Comparison of ENCODE assay signal across 8 cellular contexts in genomic region chr1:109762821-109763645, GRCh38. TPM values are rescaled to one million over a fixed set of nuclear protein-coding genes. Genes with fewer than 3 reads are reported as not detected.
DNase-seq lines count a peak whose midpoint lies in the region; ATAC-seq and TF ChIP-seq lines count a peak whose summit lies in the region.

No MANE protein-coding gene starts in this region.

- peak overlapping the region; percentile 94 for H2BK120ac ChIP-seq in mesenchymal stem cell (ENCODE audit: low read depth, low read length)

- H3K27ac Mint-ChIP-seq in activated CD8-positive, alpha-beta T cell treated with anti-CD3 and anti-CD28 coated beads for 36 hours: no peak overlapping the region

- POLR2A ChIA-PET in activated CD8-positive, alpha-beta T cell treated with anti-CD3 and anti-CD28 coated beads for 36 hours (lab: Charles Lee): no interaction called here

- H3K79me2 ChIP-seq in ACC112 (ENCODE audit: control insufficient read depth, insufficient read depth, low read length, unreplicated experiment): no peaks in the 10 kb centered on the region

- H3K4ac ChIP-seq in mesenchymal stem cell (ENCODE audit: low read depth in 1 of 2, low read length in 2 of 2): peak overlapping the region; percentile 92 to 95

- H2BK15ac ChIP-seq in mesenchymal stem cell (ENCODE audit: low read depth, poor library complexity, severe bottlenecking): no peak overlapping the region

- H3K27me3 Mint-ChIP-seq in activated CD8-positive, alpha-beta T cell treated with anti-CD3 and anti-CD28 coated beads for 36 hours: no peaks in the 10 kb centered on the region

- TF ChIP-seq CTCF in astrocyte of the spinal cord (IDR thresholded peaks at IDR 0.05; ENCODE audit: low read depth, low read length): no peak
- no peak for TF ChIP-seq CTCF in activated CD8-positive, alpha-beta T cell treated with anti-CD3 and anti-CD28 coated beads for 36 hours (IDR thresholded peaks at IDR 0.05)

- H3K36me3 ChIP-seq in ACC112 (ENCODE audit: insufficient read depth, low read length) (no peaks in the 10 kb centered on the region), mesenchymal stem cell (ENCODE audit: control insufficient read depth in 1 of 2, insufficient read depth in 2 of 2, low read depth in 1 of 2, low read length in 2 of 2) (no peaks in the 10 kb centered on the region)

- no peaks in the 10 kb centered on the region for H3K36me3 Mint-ChIP-seq in activated CD8-positive, alpha-beta T cell treated with anti-CD3 and anti-CD28 coated beads for 36 hours (ENCODE audit: low read depth)

- in situ Hi-C loops in astrocyte of the spinal cord (cut with HindIII; ENCODE audit: low sequenced_read_pairs): no loop called here

- no peak overlapping the region for H2AFZ ChIP-seq in ACC112 (ENCODE audit: low read length, unreplicated experiment)
- peak overlapping the region; percentile 42 for H2AFZ ChIP-seq in mesenchymal stem cell (ENCODE audit: low read depth, low read length)

- H3K27me3 ChIP-seq in ACC112 (ENCODE audit: insufficient read depth, low read length) (no peaks in the 10 kb centered on the region), mesenchymal stem cell (ENCODE audit: control insufficient read depth in 1 of 2, insufficient read depth in 1 of 2, low read length in 2 of 2) (peaks cover 7 to 13% of the 10 kb centered on the region in 2 experiments)

- no peak overlapping the region for H3K23ac ChIP-seq in mesenchymal stem cell (ENCODE audit: low read length in 2 of 2)

- H4K8ac ChIP-seq in mesenchymal stem cell (ENCODE audit: low read length): peak overlapping the region; percentile 91

- H3K9ac ChIP-seq in mesenchymal stem cell (ENCODE audit: low read length): no peak overlapping the region

- no peaks in the 10 kb centered on the region for H3K79me1 ChIP-seq in mesenchymal stem cell (replicated peaks; ENCODE audit: low read length, poor library complexity, severe bottlenecking)

- WGBS in mesenchymal stem cell: 71% methylated on average over 10 of the region's 11 CpGs

- H3K27ac ChIP-seq in ACC112 (ENCODE audit: low read depth, low read length): peak overlapping the region; percentile 30; the same call in 1 of the 2 replicates
- no peak overlapping the region for H3K27ac ChIP-seq in mesenchymal stem cell (ENCODE audit: low read length, poor library complexity, severe bottlenecking)

- H3K4me1 Mint-ChIP-seq in activated CD8-positive, alpha-beta T cell treated with anti-CD3 and anti-CD28 coated beads for 36 hours (ENCODE audit: low read depth): no peaks in the 10 kb centered on the region

- peak overlapping the region; percentile 90 for H4K91ac ChIP-seq in mesenchymal stem cell (ENCODE audit: low read length)

- DNase-seq in LoVo (ENCODE audit: low spot score) (peak; percentile 69), astrocyte of the spinal cord (ENCODE audit: low read depth, low spot score) (peak; percentile 49), mesenchymal stem cell (peak; percentile 95), NCI-H146 (lab: John Stamatoyannopoulos, UW) (no peak)
- no peak for DNase-seq in activated CD8-positive, alpha-beta T cell treated with anti-CD3 and anti-CD28 coated beads for 36 hours

- H3K9me3 Mint-ChIP-seq in activated CD8-positive, alpha-beta T cell treated with anti-CD3 and anti-CD28 coated beads for 36 hours: no peaks in the 10 kb centered on the region

- H3K4me1 ChIP-seq in ACC112 (ENCODE audit: control insufficient read depth, insufficient read depth, low read length, unreplicated experiment) (peaks cover 5% of the 10 kb centered on the region), mesenchymal stem cell (ENCODE audit: control insufficient read depth, insufficient read depth, low read depth, low read length) (no peaks in the 10 kb centered on the region)

- CTCF ChIA-PET in activated CD8-positive, alpha-beta T cell treated with anti-CD3 and anti-CD28 coated beads for 36 hours (lab: Charles Lee): interaction anchor here (1.7 kb wide), 1 partner anchor 14 kb away, joined by 6 read pairs; no protein-coding TSS in a partner anchor

- H3K18ac ChIP-seq in mesenchymal stem cell (ENCODE audit: low read depth in 1 of 2, low read length in 2 of 2): peak overlapping the region; percentile 78 to 85

- ATAC-seq in activated CD8-positive, alpha-beta T cell treated with anti-CD3 and anti-CD28 coated beads for 36 hours: no peak
- ATAC-seq in GM21737 (IDR thresholded peaks at IDR 0.05; ENCODE audit: unreplicated experiment): no peak
- ATAC-seq in HG03521 (IDR thresholded peaks at IDR 0.05; ENCODE audit: unreplicated experiment): no peak

- H3K4me2 ChIP-seq in mesenchymal stem cell (ENCODE audit: low read length, poor library complexity, severe bottlenecking): no peak overlapping the region

- H3K4me3 ChIP-seq in ACC112 (ENCODE audit: low read depth, low read length): no peak overlapping the region
- H3K4me3 ChIP-seq in astrocyte of the spinal cord (ENCODE audit: low read depth, low read length): no peak overlapping the region
- H3K4me3 ChIP-seq in mesenchymal stem cell (ENCODE audit: insufficient read depth in 1 of 2, low read depth in 1 of 2, low read length in 2 of 2): no peak overlapping the region

- no peak overlapping the region for H2BK5ac ChIP-seq in mesenchymal stem cell (ENCODE audit: low read depth, low read length, poor library complexity, severe bottlenecking)

- H3K4me3 Mint-ChIP-seq in activated CD8-positive, alpha-beta T cell treated with anti-CD3 and anti-CD28 coated beads for 36 hours: no peak overlapping the region

- H3K14ac ChIP-seq in mesenchymal stem cell (ENCODE audit: low read length in 2 of 2): peak overlapping the region in 1 of 2 experiments; percentile 86

- peak overlapping the region; percentile 34 to 86 for H2BK12ac ChIP-seq in mesenchymal stem cell (ENCODE audit: low read length in 2 of 2)

- intact Hi-C loops in activated CD8-positive, alpha-beta T cell treated with anti-CD3 and anti-CD28 coated beads for 36 hours (cut with micrococcal nuclease): no loop called here

- H2AK5ac ChIP-seq in mesenchymal stem cell (ENCODE audit: low read length, severe bottlenecking): no peak overlapping the region

- H3K9me3 ChIP-seq in mesenchymal stem cell (ENCODE audit: control insufficient read depth, low read length): no peaks in the 10 kb centered on the region

RNA-seq across cellular contexts. Expression of gene EPS8L3, which starts 0.7 kb away (rescaled TPM):
- polyA plus RNA-seq in mesenchymal stem cell (2013, experiment 1 of 2): not detected
- not detected for polyA plus RNA-seq in mesenchymal stem cell (2013, experiment 2 of 2)
- total RNA-seq in activated CD8-positive, alpha-beta T cell treated with anti-CD3 and anti-CD28 coated beads for 36 hours: not detected

RNA-seq across cellular contexts. Expression of gene GSTM3, which starts 22.2 kb away (rescaled TPM):
- polyA plus RNA-seq in mesenchymal stem cell (2013, experiment 1 of 2): 203 TPM
- polyA plus RNA-seq in mesenchymal stem cell (2013, experiment 2 of 2): 207 TPM
- total RNA-seq in activated CD8-positive, alpha-beta T cell treated with anti-CD3 and anti-CD28 coated beads for 36 hours: 10 to 100 TPM; 40.8 to 42.0 TPM

RNA-seq across cellular contexts. Expression of gene GSTM5, which starts 51.0 kb away (rescaled TPM):
- polyA plus RNA-seq in mesenchymal stem cell (2013, experiment 1 of 2): not detected
- not detected for polyA plus RNA-seq in mesenchymal stem cell (2013, experiment 2 of 2)
- total RNA-seq in activated CD8-positive, alpha-beta T cell treated with anti-CD3 and anti-CD28 coated beads for 36 hours: under 1 TPM; 0.49 to 0.50 TPM

Comparison
In these comparisons a context has a peak if more than half of its experiments do, and no peak if none do; other contexts are left out.
1. DNase-seq: peak in LoVo (single experiment), astrocyte of the spinal cord (single experiment) and mesenchymal stem cell (single experiment); none in activated CD8-positive, alpha-beta T cell treated with anti-CD3 and anti-CD28 coated beads for 36 hours (single experiment) and NCI-H146 (single experiment).